ENCODE assay signal across 8 cellular contexts in genomic region chrX:64885850-64886249, GRCh38.
DNase-seq lines count a peak whose midpoint lies in the region; ATAC-seq and TF ChIP-seq lines count a peak whose summit lies in the region.

No MANE protein-coding gene starts in this region.

- no peak overlapping the region for H3K4me3 Mint-ChIP-seq in nephron progenitor cell

- TF ChIP-seq CTCF in GM12875 (IDR thresholded peaks at IDR 0.05; ENCODE audit: borderline replicate concordance, insufficient read depth, low read depth, low read length): peak; percentile 75
- TF ChIP-seq CTCF in adrenal gland (IDR thresholded peaks at IDR 0.05): peak in 5 of 6 experiments; percentile 14 to 57 (median 32)
- peak; percentile 52 for TF ChIP-seq CTCF in nephron progenitor cell (IDR thresholded peaks at IDR 0.05)

- no peaks in the 10 kb centered on the region for H3K36me3 Mint-ChIP-seq in nephron progenitor cell (ENCODE audit: low read depth)

- DNase-seq in adrenal gland: peak in 3 of 7 donors; percentile 3 to 25 (median 8)
- peak; percentile 9 for DNase-seq in nephron progenitor cell

- peaks cover 60% of the 10 kb centered on the region for H3K9me3 Mint-ChIP-seq in nephron progenitor cell

- peaks cover 8% of the 10 kb centered on the region for H3K27me3 Mint-ChIP-seq in nephron progenitor cell (ENCODE audit: low read depth, poor library complexity)

- H3K27ac ChIP-seq in adrenal gland: no peak overlapping the region

- H3K4me1 ChIP-seq in adrenal gland (replicated peaks in 1 of 2): no peaks in the 10 kb centered on the region

- no peak for TF ChIP-seq POLR2A in adrenal gland (IDR thresholded peaks at IDR 0.05)

- no peaks in the 10 kb centered on the region for H3K36me3 ChIP-seq in adrenal gland (replicated peaks in 1 of 2)

- ATAC-seq in HG03378 (IDR thresholded peaks at IDR 0.05; ENCODE audit: unreplicated experiment): peak; percentile 51
- ATAC-seq in HG03280 (IDR thresholded peaks at IDR 0.05; ENCODE audit: unreplicated experiment): no peak
- ATAC-seq in HG03135 (IDR thresholded peaks at IDR 0.05; ENCODE audit: unreplicated experiment): no peak
- ATAC-seq in HG02678 (IDR thresholded peaks at IDR 0.05; ENCODE audit: unreplicated experiment): no peak
- ATAC-seq in HG03460 (IDR thresholded peaks at IDR 0.05; ENCODE audit: unreplicated experiment): no peak

- no peaks in the 10 kb centered on the region for H3K4me1 Mint-ChIP-seq in nephron progenitor cell

- intact Hi-C loops in adrenal gland (cut with DNase I): no loop called here

- no peak overlapping the region for H3K4me3 ChIP-seq in GM12875 (ENCODE audit: low read depth, low read length)
- H3K4me3 ChIP-seq in adrenal gland: no peak overlapping the region

- H3K27me3 ChIP-seq in adrenal gland: no peaks in the 10 kb centered on the region

- H3K27ac Mint-ChIP-seq in nephron progenitor cell: no peak overlapping the region

- H3K9me3 ChIP-seq in adrenal gland (replicated peaks in 1 of 3): no peaks in the 10 kb centered on the region
